ENCODE assay signal across 9 cellular contexts in genomic region chr10:124646483-124647352, GRCh38.
DNase-seq lines count a peak whose midpoint lies in the region; ATAC-seq lines count a peak whose summit lies in the region.
"Had no signal": no experiment of that assay in that cellular context is flagged by ENCODE, and none has a peak within 500 bp of the region (broad histone marks: within the 10 kb centered on the region; RNA-seq: fewer than 3 reads in every experiment).

No MANE protein-coding gene starts in this region.

- H3K27me3 ChIP-seq in BLaER1, result no peaks in the 10 kb centered on the region
- H3K27me3 ChIP-seq in naive thymus-derived CD4-positive, alpha-beta T cell (ENCODE audit: control insufficient read depth in 2 of 2, insufficient read depth in 2 of 2, low read length in 2 of 2), result no peaks in the 10 kb centered on the region
- H3K27me3 ChIP-seq: cardiac muscle cell had no signal

- H3K27ac ChIP-seq in BLaER1, result peak overlapping the region; percentile 72
- H3K27ac ChIP-seq in naive thymus-derived CD4-positive, alpha-beta T cell (ENCODE audit: low read depth, low read length), result peak overlapping the region; percentile 62
- H3K27ac ChIP-seq: cardiac muscle cell had no signal

- H3K36me3 ChIP-seq in BLaER1, result peaks cover 17% of the 10 kb centered on the region; the same call in 1 of the 2 replicates
- no peaks in the 10 kb centered on the region for H3K36me3 ChIP-seq in naive thymus-derived CD4-positive, alpha-beta T cell (ENCODE audit: control insufficient read depth in 2 of 3, insufficient read depth in 3 of 3, low read length in 3 of 3)
- H3K36me3 ChIP-seq: cardiac muscle cell had no signal

- H3K27ac Mint-ChIP-seq in effector memory CD8-positive, alpha-beta T cell, result peak overlapping the region; percentile 99 to 100
- H3K27ac Mint-ChIP-seq in naive thymus-derived CD4-positive, alpha-beta T cell, result peak overlapping the region; percentile 86 to 97 (median 95)

- no peak overlapping the region for H3K9ac ChIP-seq in BLaER1

- H3K27me3 Mint-ChIP-seq in effector memory CD8-positive, alpha-beta T cell, result no peaks in the 10 kb centered on the region
- H3K27me3 Mint-ChIP-seq in naive thymus-derived CD4-positive, alpha-beta T cell, result no peaks in the 10 kb centered on the region

- H4K20me1 ChIP-seq in BLaER1, result peaks cover 100% of the 10 kb centered on the region

- no peaks in the 10 kb centered on the region for H3K9me3 ChIP-seq in BLaER1
- H3K9me3 ChIP-seq in naive thymus-derived CD4-positive, alpha-beta T cell (ENCODE audit: control insufficient read depth in 2 of 3, low read length in 3 of 3), result no peaks in the 10 kb centered on the region

- no peaks in the 10 kb centered on the region for H3K9me3 Mint-ChIP-seq in effector memory CD8-positive, alpha-beta T cell
- H3K9me3 Mint-ChIP-seq in naive thymus-derived CD4-positive, alpha-beta T cell, result no peaks in the 10 kb centered on the region

- POLR2A ChIA-PET in naive thymus-derived CD4-positive, alpha-beta T cell (lab: Charles Lee), result interaction anchor here (0.7 to 7.0 kb wide), 17 partner anchors 9 to 96 kb away, joined by 3 to 74 read pairs (median 9); no protein-coding TSS in a partner anchor

- intact Hi-C loops in naive thymus-derived CD4-positive, alpha-beta T cell (cut with micrococcal nuclease), result loop anchor here (1.0 to 10.0 kb wide), 5 partner anchors 73 to 232 kb away; partner anchors contain the start of genes ABRAXAS2 (in 1 of the 2), EEF1AKMT2 (in 1 of the 2) and OAT (in 1 of the 2)

- DNase-seq in MV-4-11 (lab: John Stamatoyannopoulos, UW), result peak; percentile 27
- DNase-seq in effector memory CD8-positive, alpha-beta T cell, result no peak
- DNase-seq in naive thymus-derived CD4-positive, alpha-beta T cell, result no peak

- peaks cover 66% of the 10 kb centered on the region for H3K36me3 Mint-ChIP-seq in effector memory CD8-positive, alpha-beta T cell (ENCODE audit: insufficient read depth)
- peaks cover 0 to 15% (median 5%) of the 10 kb centered on the region in 5 donors for H3K36me3 Mint-ChIP-seq in naive thymus-derived CD4-positive, alpha-beta T cell

- peaks cover 100% of the 10 kb centered on the region for H3K4me1 ChIP-seq in BLaER1
- H3K4me1 ChIP-seq in naive thymus-derived CD4-positive, alpha-beta T cell (ENCODE audit: control insufficient read depth in 2 of 2, insufficient read depth in 2 of 2, low read length in 2 of 2), result peaks cover 70 to 79% of the 10 kb centered on the region in 2 donors

- H3K4me1 Mint-ChIP-seq in effector memory CD8-positive, alpha-beta T cell (ENCODE audit: low read depth in 2 of 2), result peaks cover 86 to 87% of the 10 kb centered on the region in 2 donors
- H3K4me1 Mint-ChIP-seq in naive thymus-derived CD4-positive, alpha-beta T cell, result peaks cover 48 to 100% (median 88%) of the 10 kb centered on the region in 7 donors

- ATAC-seq in effector memory CD8-positive, alpha-beta T cell (replicated peaks), result no peak
- ATAC-seq in naive thymus-derived CD4-positive, alpha-beta T cell, result no peak
- no peak for ATAC-seq in HG02981 (IDR thresholded peaks at IDR 0.05; ENCODE audit: unreplicated experiment)
- no peak for ATAC-seq in GM19397 (IDR thresholded peaks at IDR 0.05; ENCODE audit: unreplicated experiment)
- ATAC-seq in GM21723 (IDR thresholded peaks at IDR 0.05; ENCODE audit: unreplicated experiment), result no peak
- ATAC-seq in HG03432 (IDR thresholded peaks at IDR 0.05; ENCODE audit: unreplicated experiment), result no peak

- CTCF ChIA-PET in naive thymus-derived CD4-positive, alpha-beta T cell (lab: Charles Lee), result interaction anchor here (0.8 to 9.6 kb wide), 17 partner anchors 9 to 256 kb away, joined by 3 to 131 read pairs (median 6); no protein-coding TSS in a partner anchor

- H3K4me3 ChIP-seq in BLaER1, result no peak overlapping the region
- peak overlapping the region; percentile 34 for H3K4me3 ChIP-seq in naive thymus-derived CD4-positive, alpha-beta T cell (ENCODE audit: low read length)
- H3K4me3 ChIP-seq: cardiac muscle cell had no signal

- H3K4me3 Mint-ChIP-seq in effector memory CD8-positive, alpha-beta T cell, result peak overlapping the region; percentile 75 to 85
- peak overlapping the region; percentile 69 to 87 (median 80) for H3K4me3 Mint-ChIP-seq in naive thymus-derived CD4-positive, alpha-beta T cell

- peak overlapping the region; percentile 99 for H3K4me2 ChIP-seq in BLaER1
